In the genomic region with DNA sequence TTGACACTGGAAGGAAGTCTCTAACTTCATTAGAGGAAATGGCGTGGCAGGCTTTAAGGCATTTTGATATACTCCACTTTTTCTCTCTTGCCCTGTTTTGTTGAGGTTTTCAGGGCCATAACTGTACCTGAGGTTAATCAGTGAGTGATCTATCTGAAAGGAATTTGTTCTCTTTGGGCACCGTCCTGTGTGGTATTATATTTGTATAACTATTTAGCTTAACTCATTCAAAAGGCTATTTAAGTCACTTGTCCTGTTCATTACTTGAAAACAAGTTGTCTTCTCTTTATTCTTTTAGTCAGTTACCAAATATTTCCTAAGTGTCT, we compare ENCODE assay signal across 12 cellular contexts.
DNase-seq lines count a peak whose midpoint lies in the region; ATAC-seq and TF ChIP-seq lines count a peak whose summit lies in the region.
"Had no signal": no experiment of that assay in that cellular context is flagged by ENCODE, and none has a peak within 500 bp of the region (broad histone marks: within the 10 kb centered on the region; RNA-seq: fewer than 3 reads in every experiment).

No MANE protein-coding gene starts in this region.

- no peak overlapping the region for H3K9ac ChIP-seq in endocrine pancreas (ENCODE audit: control insufficient read depth, insufficient read depth, low read length)

- no peaks in the 10 kb centered on the region for H3K36me3 Mint-ChIP-seq in nephron progenitor cell (ENCODE audit: low read depth)

- H3K36me3 ChIP-seq in heart right ventricle: no peaks in the 10 kb centered on the region
- H3K36me3 ChIP-seq in endocrine pancreas (ENCODE audit: control insufficient read depth, insufficient read depth, low read length): no peaks in the 10 kb centered on the region
- H3K36me3 ChIP-seq in uterus: no peaks in the 10 kb centered on the region

- H3K9me3 Mint-ChIP-seq in nephron progenitor cell: no peaks in the 10 kb centered on the region

- H3K4me3 ChIP-seq in heart right ventricle (peak overlapping the region in 1 of 10 donors; percentile 18), endocrine pancreas (ENCODE audit: control insufficient read depth, insufficient read depth, low read length) (peak overlapping the region; percentile 11), uterus (no peak overlapping the region)

- intact Hi-C loops in heart right ventricle (cut with DNase I) (no loop called here), left ventricle myocardium superior (cut with micrococcal nuclease) (no loop called here), uterus (cut with DNase I; ENCODE audit: low total_unique reads) (no loop called here)

- H3K27ac ChIP-seq in heart right ventricle (peak overlapping the region in 9 of 10 donors; percentile 64 to 89 (median 82)), uterus (peak overlapping the region; percentile 44 to 58)

- WGBS in heart right ventricle, 2 donors: 26 to 32% methylated on average over 2 of the region's 2 CpGs

- H3K9me3 ChIP-seq in heart right ventricle (no peaks in the 10 kb centered on the region), endocrine pancreas (ENCODE audit: control insufficient read depth, low read length) (no peaks in the 10 kb centered on the region), uterus (no peaks in the 10 kb centered on the region)

- TF ChIP-seq CTCF in heart right ventricle (IDR thresholded peaks at IDR 0.05): no peak
- no peak for TF ChIP-seq CTCF in nephron progenitor cell (IDR thresholded peaks at IDR 0.05)
- TF ChIP-seq CTCF in uterus (IDR thresholded peaks at IDR 0.05): no peak

- no peak for DNase-seq in heart right ventricle
- DNase-seq in left ventricle myocardium superior: no peak
- no peak for DNase-seq in nephron progenitor cell
- DNase-seq in uterus: no peak
- DNase-seq in activated naive CD4-positive, alpha-beta T cell (lab: John Stamatoyannopoulos, UW): no peak
- DNase-seq in mucosa of gallbladder (ENCODE audit: low spot score): no peak
- DNase-seq: anterior cingulate cortex, glutamatergic neuron, KBM-7, NCI-H2227 treated with DMSO at 0.1 percent for 48 hours had no signal

- ATAC-seq in heart right ventricle (no peak), left ventricle myocardium superior (no peak), HG02588 (IDR thresholded peaks at IDR 0.05; ENCODE audit: unreplicated experiment) (no peak)

- H3K4me1 Mint-ChIP-seq in nephron progenitor cell: peaks cover 73% of the 10 kb centered on the region

- no peak overlapping the region for H3K4me3 Mint-ChIP-seq in nephron progenitor cell

- H3K27ac Mint-ChIP-seq in nephron progenitor cell: peak overlapping the region; percentile 85

- peaks cover 8% of the 10 kb centered on the region for H3K27me3 Mint-ChIP-seq in nephron progenitor cell (ENCODE audit: low read depth, poor library complexity)

- H3K4me1 ChIP-seq in heart right ventricle (peaks cover 5 to 36% (median 19%) of the 10 kb centered on the region in 9 donors), endocrine pancreas (ENCODE audit: control insufficient read depth, insufficient read depth, low read length) (peaks cover 24% of the 10 kb centered on the region), uterus (no peaks in the 10 kb centered on the region)

- H3K27me3 ChIP-seq in heart right ventricle: peaks cover 0 to 3% (median 0%) of the 10 kb centered on the region in 7 donors
- H3K27me3 ChIP-seq in endocrine pancreas (ENCODE audit: control insufficient read depth, insufficient read depth, low read length): no peaks in the 10 kb centered on the region
- H3K27me3 ChIP-seq in uterus: no peaks in the 10 kb centered on the region

- no peak for TF ChIP-seq POLR2A in uterus (IDR thresholded peaks at IDR 0.05)
